In the genomic region with DNA sequence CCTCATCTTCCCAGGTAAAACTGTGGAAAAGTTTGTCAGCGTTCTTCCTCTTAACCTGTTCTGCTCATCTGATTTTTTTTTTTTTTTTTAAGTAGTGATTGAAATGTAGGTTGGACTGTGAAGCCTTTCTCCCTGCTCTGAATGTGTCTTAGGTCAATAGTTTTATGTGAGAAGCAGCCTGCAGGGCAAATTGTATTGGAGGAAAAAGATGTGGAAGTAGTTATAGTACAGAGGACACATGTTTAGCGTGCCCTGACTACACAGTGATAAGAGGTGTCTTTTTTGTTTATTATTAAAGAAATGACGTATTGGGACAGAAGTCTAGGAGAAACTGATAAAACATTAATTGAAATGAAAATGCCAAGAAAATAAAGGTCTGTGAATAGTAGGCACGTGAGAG, we compare ENCODE assay signal across 8 cellular contexts. TPM values are rescaled to one million over a fixed set of nuclear protein-coding genes. Genes with fewer than 3 reads are reported as not detected.
DNase-seq lines count a peak whose midpoint lies in the region; ATAC-seq, FAIRE-seq and TF ChIP-seq lines count a peak whose summit lies in the region.

No MANE protein-coding gene starts in this region.

- no peak overlapping the region for H2BK5ac ChIP-seq in mesendoderm (ENCODE audit: low read length)

- POLR2A ChIA-PET in A549 (lab: Yijun Ruan, JAX), result interaction anchor here (1.5 kb wide), 1 partner anchor 11 kb away, joined by 4 read pairs; no protein-coding TSS in a partner anchor
- POLR2A ChIA-PET in K562 (lab: Yijun Ruan, JAX), result interaction anchor here (0.9 kb wide), 1 partner anchor 81 kb away, joined by 3 read pairs; no protein-coding TSS in a partner anchor

- no peak overlapping the region for H2AFZ ChIP-seq in K562 (ENCODE audit: low read depth, low read length)

- TF ChIP-seq CTCF in A549 (IDR thresholded peaks at IDR 0.05), result no peak
- no peak for TF ChIP-seq CTCF in K562 (IDR thresholded peaks at IDR 0.05 in 2 of 3, conservative IDR thresholded peaks at IDR 0.05 in 1 of 3; ENCODE audit: insufficient read depth in 2 of 3, low read depth in 1 of 3, low read length in 3 of 3)

- no peaks in the 10 kb centered on the region for H3K9me3 ChIP-seq in A549
- H3K9me3 ChIP-seq in K562 (replicated peaks; ENCODE audit: control insufficient read depth, insufficient read depth, low read depth, low read length), result no peaks in the 10 kb centered on the region

- H3K23ac ChIP-seq in mesendoderm (ENCODE audit: low read length), result no peak overlapping the region

- no peak overlapping the region for H2BK120ac ChIP-seq in mesendoderm (ENCODE audit: low read depth, low read length)

- H4K20me1 ChIP-seq in K562 (replicated peaks; ENCODE audit: control insufficient read depth, insufficient read depth, low read length), result no peaks in the 10 kb centered on the region

- peak overlapping the region; percentile 94 for H3K4me3 ChIP-seq in A549
- peak overlapping the region; percentile 70 for H3K4me3 ChIP-seq in K562
- H3K4me3 ChIP-seq in mesendoderm (ENCODE audit: low read length), result peak overlapping the region; percentile 76

- H3K4me2 ChIP-seq in A549 (peak overlapping the region; percentile 92), K562 (ENCODE audit: insufficient read depth, low read length) (peak overlapping the region; percentile 83), mesendoderm (ENCODE audit: low read length) (peak overlapping the region; percentile 20)

- no peak overlapping the region for H4K5ac ChIP-seq in mesendoderm (ENCODE audit: low read length)

- TF ChIP-seq EP300 in A549 (IDR thresholded peaks at IDR 0.05) (no peak), K562 (IDR thresholded peaks at IDR 0.05; ENCODE audit: low read length) (no peak)

- peak overlapping the region in 1 of 2 experiments; percentile 63; a peak in 2 of 4 replicates for H3K9ac ChIP-seq in K562 (ENCODE audit: insufficient read depth in 1 of 2, low read depth in 2 of 2, low read length in 2 of 2)
- peak overlapping the region; percentile 97 for H3K9ac ChIP-seq in mesendoderm (ENCODE audit: low read length)

- H3K36me3 ChIP-seq in K562 (ENCODE audit: control insufficient read depth, insufficient read depth, low read length), result peaks cover 3% of the 10 kb centered on the region; the same call in 1 of the 3 replicates
- no peaks in the 10 kb centered on the region for H3K36me3 ChIP-seq in mesendoderm (ENCODE audit: control insufficient read depth, insufficient read depth, low read length)

- DNase-seq in A549 (ENCODE audit: low read depth in 1 of 2, low spot score in 1 of 2) (no peak), HTR-8/SVneo (ENCODE audit: insufficient read length, low spot score) (peak; percentile 27), K562 (ENCODE audit: extremely low read depth in 1 of 4, low spot score in 3 of 4) (peak in 1 of 4 experiments; percentile 9), mesendoderm (no peak), LoVo (ENCODE audit: low spot score) (no peak)
- no peak for DNase-seq in activated CD4-positive, CD25-positive, alpha-beta regulatory T cell treated with anti-CD3 and anti-CD28 coated beads, Interleukin-2, amount 50 U/mL, for 72 hours
- no peak for DNase-seq in activated CD4-positive, CD25-positive, alpha-beta regulatory T cell (lab: John Stamatoyannopoulos, UW)

- H3K4ac ChIP-seq in mesendoderm (ENCODE audit: low read depth, low read length), result no peak overlapping the region

- H2AK5ac ChIP-seq in mesendoderm (ENCODE audit: low read length), result no peak overlapping the region

- H3K4me1 ChIP-seq in A549 (peaks cover 14% of the 10 kb centered on the region), K562 (replicated peaks in 1 of 2; ENCODE audit: control insufficient read depth in 2 of 2, insufficient read depth in 2 of 2, low read length in 2 of 2) (peaks cover 6 to 7% of the 10 kb centered on the region in 2 experiments; a peak in 2 of 5 replicates), mesendoderm (ENCODE audit: control insufficient read depth, low read depth, low read length) (peaks cover 4% of the 10 kb centered on the region)

- no peak overlapping the region for H3K18ac ChIP-seq in mesendoderm (ENCODE audit: low read length)

- CTCF ChIA-PET in A549 (lab: Yijun Ruan, JAX) (no interaction called here), K562 (lab: Yijun Ruan, JAX; ENCODE audit: low intra/inter-chr PET ratio) (no interaction called here)

- H3K27ac ChIP-seq in A549, result peak overlapping the region; percentile 98 to 100
- H3K27ac ChIP-seq in K562 (ENCODE audit: extremely low read depth, low read depth, low read length), result no peak overlapping the region; the same call in 2 of the 3 replicates
- H3K27ac ChIP-seq in mesendoderm (ENCODE audit: low read depth, low read length), result peak overlapping the region; percentile 45

- FAIRE-seq in A549 (lab: Jason Lieb, UNC) (no peak), HTR-8/SVneo (lab: Jason Lieb, UNC) (no peak), K562 (lab: Jason Lieb, UNC) (no peak)

- no TSS peak for BruUV-seq in K562 (replicated peaks; lab: Mats Ljungman, UMichigan)

- ATAC-seq in A549 (peak in 1 of 2 experiments; percentile 15; a peak in 1 of 6 replicates), K562 (no peak), HG03439 (IDR thresholded peaks at IDR 0.05; ENCODE audit: unreplicated experiment) (no peak)

- H2BK15ac ChIP-seq in mesendoderm (replicated peaks; ENCODE audit: low read depth), result no peak overlapping the region

- no peaks in the 10 kb centered on the region for H3K27me3 ChIP-seq in K562 (ENCODE audit: control insufficient read depth in 2 of 2, insufficient read depth in 2 of 2, low read length in 2 of 2)
- no peaks in the 10 kb centered on the region for H3K27me3 ChIP-seq in mesendoderm (ENCODE audit: insufficient read depth, low read length, poor library complexity)

- peak overlapping the region; percentile 95 for H3K56ac ChIP-seq in mesendoderm (ENCODE audit: low read length)

- TF ChIP-seq POLR2A in A549 (IDR thresholded peaks at IDR 0.05; ENCODE audit: low read length) (no peak), K562 (conservative IDR thresholded peaks at IDR 0.05) (no peak)

- intact Hi-C loops in K562 (cut with micrococcal nuclease), result no loop called here

- TF ChIP-seq RAD21 in A549 (conservative IDR thresholded peaks at IDR 0.05 in 1 of 2, IDR thresholded peaks at IDR 0.05 in 1 of 2) (no peak), K562 (CRISPR knock-in tag; conservative IDR thresholded peaks at IDR 0.05 in 1 of 2, IDR thresholded peaks at IDR 0.05 in 1 of 2) (no peak)

- in situ Hi-C loops in K562 (cut with MboI), result no loop called here

- H3K79me1 ChIP-seq in mesendoderm (ENCODE audit: low read length), result peaks cover under 1% of the 10 kb centered on the region

- H3K9me1 ChIP-seq in K562 (ENCODE audit: control insufficient read depth, insufficient read depth, low read length), result no peaks in the 10 kb centered on the region

- H3K79me2 ChIP-seq in K562 (ENCODE audit: control insufficient read depth, insufficient read depth, low read length), result peaks cover 14% of the 10 kb centered on the region
- peaks cover 21% of the 10 kb centered on the region for H3K79me2 ChIP-seq in mesendoderm (ENCODE audit: control insufficient read depth, insufficient read depth, low read length)

- no peak overlapping the region for H4K8ac ChIP-seq in mesendoderm (ENCODE audit: low read depth, low read length)

- WGBS in A549 (ENCODE audit: missing lambda C conversion rate), result 40% methylated on average over 4 of the region's 4 CpGs
- WGBS in K562 (ENCODE audit: insufficient coverage, low coverage, missing lambda C conversion rate), result 36% methylated on average over 3 of the region's 4 CpGs
- no CpG with 5 or more reads among the region's 4 CpGs for WGBS in mesendoderm (ENCODE audit: extremely low coverage, insufficient coverage, low lambda C conversion rate)

TF ChIP-seq in K562, 482 proteins besides CTCF, POLR2A, EP300 and RAD21 (continues in another document):
- TF ChIP-seq MYNN (IDR thresholded peaks at IDR 0.05) (no peak), MYNN (CRISPR knock-in tag; IDR thresholded peaks at IDR 0.05) (no peak), ZNF431 (CRISPR knock-in tag; IDR thresholded peaks at IDR 0.05) (no peak)
- TF ChIP-seq, protein P1, sequence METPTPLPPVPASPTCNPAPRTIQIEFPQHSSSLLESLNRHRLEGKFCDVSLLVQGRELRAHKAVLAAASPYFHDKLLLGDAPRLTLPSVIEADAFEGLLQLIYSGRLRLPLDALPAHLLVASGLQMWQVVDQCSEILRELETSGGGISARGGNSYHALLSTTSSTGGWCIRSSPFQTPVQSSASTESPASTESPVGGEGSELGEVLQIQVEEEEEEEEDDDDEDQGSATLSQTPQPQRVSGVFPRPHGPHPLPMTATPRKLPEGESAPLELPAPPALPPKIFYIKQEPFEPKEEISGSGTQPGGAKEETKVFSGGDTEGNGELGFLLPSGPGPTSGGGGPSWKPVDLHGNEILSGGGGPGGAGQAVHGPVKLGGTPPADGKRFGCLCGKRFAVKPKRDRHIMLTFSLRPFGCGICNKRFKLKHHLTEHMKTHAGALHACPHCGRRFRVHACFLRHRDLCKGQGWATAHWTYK (CRISPR knock-in tag; IDR thresholded peaks at IDR 0.05), result no peak

RNA-seq across cellular contexts. Expression of gene MTA3, which starts 1.5 kb away (rescaled TPM):
- polyA plus RNA-seq in A549 (2011; rRNA removed), result 65.6 and 74.1 TPM in 2 replicates
- 30.1 and 31.6 TPM in 2 replicates for polyA plus RNA-seq in A549 (2012; cell fraction: cytosol; rRNA removed)
- 16.1 and 42.3 TPM in 2 replicates for polyA plus RNA-seq in A549 (2012; cell fraction: nucleus; rRNA removed)
- 45.3 to 52.7 TPM (median 49.3 TPM) in 3 replicates for polyA plus RNA-seq in A549 (2017; fragmentation: RNase III; extraction: RNeasy Plus Mini Kit Qiagen cat#74134 plus additional on column Dnase treatment)
- 34.5 and 46.8 TPM in 2 replicates for polyA minus RNA-seq in A549 (2011; rRNA and poly(A)+ RNA removed)
- 32.9 and 76.2 TPM in 2 replicates for total RNA-seq in K562 (2011; cell fraction: chromatin; rRNA removed; ENCODE audit: low replicate concordance)
- 11.2 and 11.8 TPM in 2 replicates for total RNA-seq in K562 (2011; cell fraction: nucleolus; rRNA removed)
- total RNA-seq in K562 (2011; cell fraction: nucleoplasm; rRNA removed), result 23.8 and 40.7 TPM in 2 replicates
- total RNA-seq in K562 (2014; rRNA removed), result 12.4 and 15.8 TPM in 2 replicates
- total RNA-seq in K562 (2014; rRNA removed; fragmentation: Illumina TruSeq; extraction: Trizol), result 20.7 and 25.7 TPM in 2 replicates
- 17.8 and 20.7 TPM in 2 replicates for total RNA-seq in K562 (2015; rRNA removed; fragmentation: Illumina TruSeq; extraction: Trizol)
- 22.3 and 23.5 TPM in 2 replicates for total RNA-seq in K562 (2021)
- 30.8 and 39.6 TPM in 2 replicates for polyA plus RNA-seq in K562 (2011; rRNA removed)
- polyA plus RNA-seq in K562 (2011; cell fraction: cytosol; rRNA removed), result 18.3 and 24.6 TPM in 2 replicates
- polyA plus RNA-seq in K562 (2011; cell fraction: nucleus; rRNA removed), result 12.3 and 13.6 TPM in 2 replicates
- 21.7 and 24.0 TPM in 2 replicates for polyA plus RNA-seq in K562 (2012)
- polyA plus RNA-seq in K562 (2014; fragmentation: Illumina TruSeq; extraction: Trizol), result 24.2 and 28.6 TPM in 2 replicates
- polyA plus RNA-seq in K562 (2014; fragmentation: Nextera tagmentation; extraction: Ambion mirVana), result 10 to 100 TPM; 17.0 to 26.3 TPM
- polyA plus RNA-seq in K562 (2014; rRNA removed), result 21.9 and 25.3 TPM in 2 replicates
- polyA minus RNA-seq in K562 (2011; rRNA and poly(A)+ RNA removed), result 34.1 and 36.6 TPM in 2 replicates
- 10.9 and 11.4 TPM in 2 replicates for polyA minus RNA-seq in K562 (2011; cell fraction: cytosol; rRNA and poly(A)+ RNA removed)
- 7.5 and 15.2 TPM in 2 replicates for polyA minus RNA-seq in K562 (2011; cell fraction: nucleus; rRNA and poly(A)+ RNA removed)
- 81.4 TPM for polyA plus RNA-seq in mesendoderm (2013, experiment 1 of 2)
- 78.4 TPM for polyA plus RNA-seq in mesendoderm (2013, experiment 2 of 2)

Comparison
In these comparisons a context has a peak if more than half of its experiments do, and no peak if none do; other contexts are left out.
1. H3K4me2 ChIP-seq: peak in every context shown above with its lines; median percentile 92 in A549; 83 in K562; 20 in mesendoderm.